8 cellular contexts compared by ENCODE assay signal in the genomic region with DNA sequence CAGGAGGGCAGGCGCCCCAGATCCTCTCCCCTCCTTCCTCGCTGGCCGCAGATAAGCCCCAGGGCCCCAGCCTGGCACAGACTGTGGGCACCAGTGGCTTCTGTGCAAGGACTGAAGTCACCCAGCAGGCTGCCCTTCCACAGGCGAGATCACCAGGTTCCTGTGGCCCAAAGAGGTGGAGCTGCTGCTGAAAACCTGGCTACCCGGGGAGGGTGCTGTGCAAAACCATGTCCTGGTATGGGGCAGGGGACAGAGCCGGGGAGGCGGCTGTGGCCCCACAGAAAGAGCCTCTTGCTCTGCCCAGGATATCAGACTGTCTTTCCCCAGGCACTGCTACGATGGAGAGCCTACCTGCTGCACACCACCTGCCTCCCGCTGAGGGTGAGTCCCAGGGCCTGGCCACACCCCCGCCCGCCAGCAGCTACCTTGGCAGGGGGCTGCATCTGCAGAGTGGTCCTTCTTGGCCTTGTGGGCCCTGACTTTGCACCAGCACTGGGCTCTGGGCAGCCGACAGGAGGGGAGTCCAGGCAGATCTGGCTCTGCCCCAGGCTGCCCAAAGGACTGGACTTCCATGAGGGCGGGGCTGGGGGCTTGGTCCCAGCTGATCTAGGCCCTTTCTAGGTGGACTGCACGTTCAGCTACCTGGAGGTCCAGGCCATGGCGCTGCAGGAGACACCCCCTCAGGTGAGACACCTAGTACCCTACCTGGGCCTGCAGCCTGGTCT. TPM values are rescaled to one million over a fixed set of nuclear protein-coding genes. Genes with fewer than 3 reads are reported as not detected.
DNase-seq lines count a peak whose midpoint lies in the region; ATAC-seq, FAIRE-seq and TF ChIP-seq lines count a peak whose summit lies in the region.

No MANE protein-coding gene starts in this region.

- no peaks in the 10 kb centered on the region for H3K79me2 ChIP-seq in astrocyte (ENCODE audit: insufficient read depth, low read length)

- no peaks in the 10 kb centered on the region for H3K36me3 ChIP-seq in astrocyte (ENCODE audit: insufficient read depth, low read length)

- peak; percentile 26 for DNase-seq in NCI-H748 (lab: John Stamatoyannopoulos, UW; ENCODE audit: unreplicated experiment)
- DNase-seq in NCI-H748 treated with DMSO at 0.1 percent for 48 hours (lab: John Stamatoyannopoulos, UW): no peak
- no peak for DNase-seq in astrocyte (ENCODE audit: low read depth)
- no peak for DNase-seq in GM12892 (ENCODE audit: insufficient read length)
- DNase-seq in AG20443 (ENCODE audit: low spot score): no peak

- H3K27ac Mint-ChIP-seq in astrocyte (ENCODE audit: unreplicated experiment): no peak overlapping the region

- H3K4me2 ChIP-seq in astrocyte (ENCODE audit: low read length): peak overlapping the region; percentile 59

- H3K27me3 ChIP-seq in astrocyte (ENCODE audit: insufficient read depth, low read length): peaks cover 41% of the 10 kb centered on the region

- H4K20me1 ChIP-seq in astrocyte (ENCODE audit: insufficient read depth, low read length): peaks cover 11% of the 10 kb centered on the region

- FAIRE-seq in astrocyte (lab: Jason Lieb, UNC): no peak
- FAIRE-seq in GM12892 (lab: Jason Lieb, UNC): no peak

- H3K9ac ChIP-seq in astrocyte (ENCODE audit: low read length): no peak overlapping the region

- no peaks in the 10 kb centered on the region for H3K9me3 ChIP-seq in astrocyte (ENCODE audit: insufficient read depth, low read depth, low read length)

- H3K27ac ChIP-seq in astrocyte (ENCODE audit: low read depth, low read length) (no peak overlapping the region), skin epidermis (peak overlapping the region in 17 of 21 experiments; percentile 4 to 90 (median 66))

- H2AFZ ChIP-seq in astrocyte (ENCODE audit: low read depth, low read length): no peak overlapping the region

- no peaks in the 10 kb centered on the region for H3K4me1 Mint-ChIP-seq in astrocyte (ENCODE audit: low read depth, unreplicated experiment)

- no peak overlapping the region for H3K4me3 Mint-ChIP-seq in astrocyte (ENCODE audit: unreplicated experiment)

- ATAC-seq in HG03342 (IDR thresholded peaks at IDR 0.05; ENCODE audit: unreplicated experiment) (peak; percentile 23), HG02981 (IDR thresholded peaks at IDR 0.05; ENCODE audit: unreplicated experiment) (no peak)

- no peak for TF ChIP-seq CTCF in astrocyte (IDR thresholded peaks at IDR 0.05; ENCODE audit: insufficient read depth, low read depth, low read length)

- no peak for TF ChIP-seq POLR2A in GM12892 (IDR thresholded peaks at IDR 0.05; ENCODE audit: low read depth, low read length)

- H3K9me3 Mint-ChIP-seq in astrocyte (ENCODE audit: unreplicated experiment): peaks cover 5% of the 10 kb centered on the region

- H3K4me1 ChIP-seq in astrocyte (ENCODE audit: insufficient read depth, low read length): no peaks in the 10 kb centered on the region

- H3K4me3 ChIP-seq in astrocyte (ENCODE audit: insufficient read depth, low read depth, low read length): no peak overlapping the region
- H3K4me3 ChIP-seq in skin epidermis: peak overlapping the region; percentile 29 to 45 (median 35)

- peaks cover 9% of the 10 kb centered on the region for H3K36me3 Mint-ChIP-seq in astrocyte (ENCODE audit: low read depth, unreplicated experiment)

- H3K27me3 Mint-ChIP-seq in astrocyte (ENCODE audit: low read depth, unreplicated experiment): peaks cover 31% of the 10 kb centered on the region

RNA-seq across cellular contexts. Expression of a gene that starts 0.6 kb away (rescaled TPM):
- total RNA-seq in astrocyte: 2.0 TPM in 2 replicates
- 27.5 TPM for polyA plus RNA-seq in GM12892 (2012; ENCODE audit: missing spikeins)

RNA-seq across cellular contexts. Expression of a gene that starts 14.5 kb away (rescaled TPM):
- 11.8 and 13.5 TPM in 2 replicates for total RNA-seq in astrocyte
- polyA plus RNA-seq in GM12892 (2012; ENCODE audit: missing spikeins): 20.4 TPM

RNA-seq across cellular contexts. Expression of a gene that starts 15.2 kb away (rescaled TPM):
- total RNA-seq in astrocyte: 1.2 and 1.4 TPM in 2 replicates
- 4.0 TPM for polyA plus RNA-seq in GM12892 (2012; ENCODE audit: missing spikeins)

RNA-seq across cellular contexts. Expression of a gene that starts 21.0 kb away (rescaled TPM):
- 6.0 and 8.5 TPM in 2 replicates for total RNA-seq in astrocyte
- polyA plus RNA-seq in GM12892 (2012; ENCODE audit: missing spikeins): 7.7 TPM

RNA-seq across cellular contexts. Expression of a gene that starts 21.1 kb away (rescaled TPM):
- 0.32 and 1.6 TPM in 2 replicates for total RNA-seq in astrocyte
- 2.1 TPM for polyA plus RNA-seq in GM12892 (2012; ENCODE audit: missing spikeins)
